28 cellular contexts compared by ENCODE assay signal in the genomic region with DNA sequence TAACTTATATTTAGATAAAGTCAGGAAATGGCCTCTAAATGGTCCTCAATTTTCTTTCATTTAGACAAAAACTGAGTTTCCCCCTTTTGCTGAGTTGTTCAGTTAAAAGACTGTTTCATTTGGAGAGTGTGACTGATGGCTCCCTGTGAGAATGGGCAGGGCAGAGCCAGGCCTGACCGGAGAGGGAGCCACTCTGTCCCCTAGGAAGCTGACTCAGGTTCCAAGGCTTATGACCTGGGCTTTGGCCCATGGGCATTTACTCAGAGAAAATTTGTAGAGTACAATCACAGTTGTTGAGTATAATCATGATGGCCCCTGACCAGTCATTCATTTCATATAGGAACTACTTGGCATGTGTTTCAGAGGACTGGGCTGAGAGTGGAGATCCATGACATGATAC.
"Had no signal": no experiment of that assay in that cellular context is flagged by ENCODE, and none has a peak within 500 bp of the region (broad histone marks: within the 10 kb centered on the region; RNA-seq: fewer than 3 reads in every experiment).

No MANE protein-coding gene starts in this region.

- H3K27ac Mint-ChIP-seq: dendritic cell treated with granulocyte-macrophage colony-stimulating factor and Interleukin-4, amounts not matched to agents 40 ng/mL and 50 ng/mL, for 4 days; mesothelial cell of epicardium; stimulated activated naive B cell treated with anti-CD40 and anti-IgM and Interleukin-4, amounts not matched to agents 10 μg/mL and 1 μg/mL and 100 μg/mL, for 72 hours; stimulated activated naive CD8-positive, alpha-beta T cell treated with anti-CD3 and anti-CD28 coated beads, Interleukin-15, Interleukin-2, amounts not matched to agents 100 ng/mL and 50 ng/mL, for 24 hours had no signal

- ATAC-seq: foreskin keratinocyte; gastroesophageal sphincter; heart left ventricle; left cardiac atrium; left lung; mucosa of descending colon; natural killer cell treated with Interleukin-12 subunit alpha and Interleukin-12 subunit beta and Interleukin-15 and Interleukin-18, amount 100 ng/mL, for 72 hours; pancreas; sciatic nerve; stimulated activated naive B cell treated with anti-CD40 and anti-IgM and Interleukin-4, amounts not matched to agents 10 μg/mL and 1 μg/mL and 100 μg/mL, for 72 hours; upper lobe of right lung had no signal

- H3K4me3 Mint-ChIP-seq: dendritic cell treated with granulocyte-macrophage colony-stimulating factor and Interleukin-4, amounts not matched to agents 40 ng/mL and 50 ng/mL, for 4 days; mesothelial cell of epicardium; naive B cell; natural killer cell treated with Interleukin-12 subunit alpha and Interleukin-12 subunit beta and Interleukin-15 and Interleukin-18, amount 100 ng/mL, for 72 hours; neural crest cell; stimulated activated naive B cell treated with anti-CD40 and anti-IgM and Interleukin-4, amounts not matched to agents 10 μg/mL and 1 μg/mL and 100 μg/mL, for 72 hours; stimulated activated naive CD8-positive, alpha-beta T cell treated with anti-CD3 and anti-CD28 coated beads, Interleukin-15, Interleukin-2, amounts not matched to agents 100 ng/mL and 50 ng/mL, for 24 hours had no signal

- H3K4me1 ChIP-seq: colonic mucosa, foreskin keratinocyte, gastroesophageal sphincter, heart left ventricle, left lung, pancreas, spleen, upper lobe of right lung, uterus had no signal

- H3K9me3 Mint-ChIP-seq: neural crest cell had no signal

- H3K4me3 ChIP-seq: colonic mucosa, esophagus muscularis mucosa, gastroesophageal sphincter, heart left ventricle, hepatocyte, left lung, mucosa of descending colon, pancreas, skin epidermis, spleen, thoracic aorta, tibial nerve, upper lobe of right lung, uterus had no signal

- H3K36me3 Mint-ChIP-seq: mesothelial cell of epicardium, naive B cell had no signal

- H3K36me3 ChIP-seq: colonic mucosa, esophagus muscularis mucosa, gastroesophageal sphincter, heart left ventricle, left lung, neutrophil, pancreas, spleen, thoracic aorta, tibial nerve, upper lobe of right lung, uterus had no signal

- H3K27me3 Mint-ChIP-seq: dendritic cell treated with granulocyte-macrophage colony-stimulating factor and Interleukin-4, amounts not matched to agents 40 ng/mL and 50 ng/mL, for 4 days; naive B cell; stimulated activated naive B cell treated with anti-CD40 and anti-IgM and Interleukin-4, amounts not matched to agents 10 μg/mL and 1 μg/mL and 100 μg/mL, for 72 hours had no signal

- H3K27ac ChIP-seq: colonic mucosa, esophagus muscularis mucosa, foreskin keratinocyte, gastroesophageal sphincter, heart left ventricle, hepatocyte, left lung, neutrophil, pancreas, skin epidermis, spleen, thoracic aorta, tibial nerve, upper lobe of right lung, uterus had no signal

- DNase-seq: colonic mucosa; effector CD8-positive, alpha-beta T cell; foreskin keratinocyte; heart left ventricle; kidney; left cardiac atrium; left lung; mesenchymal stem cell; mucosa of descending colon; naive B cell; pancreas; spleen; stimulated activated naive B cell treated with anti-CD40 and anti-IgM and Interleukin-4, amounts not matched to agents 10 μg/mL and 1 μg/mL and 100 μg/mL, for 72 hours; upper lobe of right lung; uterus had no signal

- H3K27me3 ChIP-seq: colonic mucosa, esophagus muscularis mucosa, foreskin keratinocyte, gastroesophageal sphincter, heart left ventricle, hepatocyte, left lung, neutrophil, pancreas, spleen, tibial nerve, upper lobe of right lung, uterus had no signal

- H3K9me3 ChIP-seq: colonic mucosa, esophagus muscularis mucosa, gastroesophageal sphincter, heart left ventricle, left lung, mucosa of descending colon, neutrophil, pancreas, thoracic aorta, tibial nerve, upper lobe of right lung, uterus had no signal

- H3K4me1 Mint-ChIP-seq: mesothelial cell of epicardium, naive B cell, neural crest cell had no signal
